ENCODE assay signal across 8 cellular contexts in the genomic region with DNA sequence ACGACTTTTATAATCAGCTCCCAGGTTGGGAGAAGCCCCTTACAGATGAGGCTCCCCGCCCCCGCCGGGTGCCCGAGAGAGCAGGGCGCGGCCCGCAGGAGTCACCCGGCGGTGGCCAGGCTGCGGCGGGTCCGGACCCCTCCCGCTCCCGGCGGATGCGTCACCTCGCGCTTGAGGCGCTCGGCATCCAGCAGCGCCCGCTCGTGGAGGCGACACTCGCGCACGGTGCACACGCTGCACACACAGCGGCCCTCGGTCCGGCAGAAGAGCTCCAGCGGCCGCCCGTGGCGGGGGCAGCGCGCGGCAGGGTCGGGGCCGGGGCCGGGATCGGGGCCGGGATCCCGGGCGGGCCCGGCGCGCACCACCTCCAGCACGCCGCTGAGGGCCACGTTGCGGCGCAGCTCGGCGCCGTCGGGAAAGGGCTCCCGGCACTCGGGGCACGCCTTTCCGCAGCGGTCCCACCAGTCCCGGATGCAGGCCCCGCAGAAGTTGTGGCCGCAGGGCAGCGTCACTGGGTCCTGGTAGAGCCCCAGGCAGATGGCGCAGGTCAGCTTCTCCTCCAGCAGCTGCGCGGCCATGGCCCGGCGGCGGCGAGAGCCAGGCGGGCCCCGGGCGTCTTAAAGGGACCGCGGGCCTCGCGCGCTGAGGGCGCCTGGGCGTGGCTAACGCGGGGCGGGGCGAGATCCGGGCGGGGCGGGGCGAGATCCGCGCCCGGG. TPM values are rescaled to one million over a fixed set of nuclear protein-coding genes. Genes with fewer than 3 reads are reported as not detected.
DNase-seq lines count a peak whose midpoint lies in the region; ATAC-seq and TF ChIP-seq lines count a peak whose summit lies in the region.

Gene TRIM65, minus strand, starts transcription at position 592 of the 716 bp plus-strand sequence. Its CDS starts 14 bp downstream, at position 578.

- no peaks in the 10 kb centered on the region for H3K9me3 ChIP-seq in right lobe of liver

- WGBS in right lobe of liver (ENCODE audit: insufficient coverage, low coverage, low lambda C conversion rate, missing lambda C conversion rate): no CpG with 5 or more reads among the region's 95 CpGs

- H3K27me3 ChIP-seq in right lobe of liver: no peaks in the 10 kb centered on the region

- ATAC-seq in GM18498 (IDR thresholded peaks at IDR 0.05; ENCODE audit: unreplicated experiment): peak; percentile 73
- peak; percentile 64 for ATAC-seq in HG02981 (IDR thresholded peaks at IDR 0.05; ENCODE audit: unreplicated experiment)
- ATAC-seq in right lobe of liver: peak; percentile 74 to 83 (median 81)

- H3K4me1 ChIP-seq in right lobe of liver: peaks cover 0 to 34% (median 9%) of the 10 kb centered on the region in 4 donors

- peaks cover 0 to 30% (median 9%) of the 10 kb centered on the region in 4 donors for H3K36me3 ChIP-seq in right lobe of liver

- DNase-seq in 8988T (peak; percentile 77), NCI-H510A (lab: John Stamatoyannopoulos, UW) (peak; percentile 39), dermis blood vessel endothelial cell (peak; percentile 83), right lobe of liver (peak; percentile 83 to 89 (median 87))
- DNase-seq in activated CD4-positive, alpha-beta T cell treated with anti-CD3 and anti-CD28 coated beads, Interleukin-2, amount 50 U/mL, for 1 hour: peak; percentile 77
- DNase-seq in stimulated activated CD4-positive, alpha-beta T cell treated with anti-CD3 and anti-CD28 coated beads, Interleukin-4, amount 100 ng/mL, for 4 hours: peak; percentile 81 to 82

- peak; percentile 18 to 47 (median 34) for TF ChIP-seq CTCF in right lobe of liver (IDR thresholded peaks at IDR 0.05)

- intact Hi-C loops in right lobe of liver (cut with DNase I): no loop called here

- H3K27ac ChIP-seq in right lobe of liver: peak within 1 kb of the TSS; percentile 73 to 88 (median 76)

- peak within 1 kb of the TSS; percentile 76 to 97 (median 81) for H3K4me3 ChIP-seq in right lobe of liver

- peak; percentile 76 for TF ChIP-seq POLR2A in right lobe of liver (IDR thresholded peaks at IDR 0.05)

RNA-seq across cellular contexts. Expression of gene TRIM65, which starts in this region (rescaled TPM):
- total RNA-seq in dermis blood vessel endothelial cell (42.4 and 43.1 TPM in 2 replicates), right lobe of liver (1 to 10 TPM; 5.9 to 8.1 (median 7.6) TPM)

Comparison
In these comparisons a context has a peak if more than half of its experiments do, and no peak if none do; other contexts are left out.
1. Peak in every context shown above with its lines: DNase-seq, ATAC-seq, H3K4me3 ChIP-seq and H3K27ac ChIP-seq.